In genomic region chr9:112331676-112331955, GRCh38 we compare ENCODE assay signal across 8 cellular contexts. TPM values are rescaled to one million over a fixed set of nuclear protein-coding genes. Genes with fewer than 3 reads are reported as not detected.
DNase-seq lines count a peak whose midpoint lies in the region; ATAC-seq and TF ChIP-seq lines count a peak whose summit lies in the region.

No MANE protein-coding gene starts in this region.

- no peak overlapping the region for H3K27ac ChIP-seq in suprapubic skin

- no peaks in the 10 kb centered on the region for H3K27me3 Mint-ChIP-seq in activated CD8-positive, alpha-beta memory T cell treated with anti-CD3 and anti-CD28 coated beads, Interleukin-2, amount 10 ng/mL, durations not matched to agents 7 days and 5 days
- H3K27me3 Mint-ChIP-seq in T-cell: no peaks in the 10 kb centered on the region

- TF ChIP-seq POLR2A in suprapubic skin (IDR thresholded peaks at IDR 0.05): no peak

- H3K36me3 Mint-ChIP-seq in activated CD8-positive, alpha-beta memory T cell treated with anti-CD3 and anti-CD28 coated beads, Interleukin-2, amount 10 ng/mL, durations not matched to agents 7 days and 5 days: peaks cover 11% of the 10 kb centered on the region
- H3K36me3 Mint-ChIP-seq in T-cell: no peaks in the 10 kb centered on the region

- H3K4me3 ChIP-seq in fibroblast of villous mesenchyme (ENCODE audit: low read depth, low read length) (peak overlapping the region; percentile 78), suprapubic skin (peak overlapping the region; percentile 100)

- no peak for DNase-seq in activated CD8-positive, alpha-beta memory T cell treated with anti-CD3 and anti-CD28 coated beads, Interleukin-2, amount 10 ng/mL, durations not matched to agents 7 days and 5 days
- DNase-seq in activated CD8-positive, alpha-beta memory T cell treated with anti-CD3 and anti-CD28 coated beads for 24 hours: no peak
- DNase-seq in T-cell (no peak), fibroblast of villous mesenchyme (ENCODE audit: low read depth) (no peak), suprapubic skin (ENCODE audit: low spot score in 2 of 2) (no peak), NCI-H187 (lab: John Stamatoyannopoulos, UW) (no peak)

- no peaks in the 10 kb centered on the region for H3K27me3 ChIP-seq in suprapubic skin

- H3K4me3 Mint-ChIP-seq in activated CD8-positive, alpha-beta memory T cell treated with anti-CD3 and anti-CD28 coated beads, Interleukin-2, amount 10 ng/mL, durations not matched to agents 7 days and 5 days: peak overlapping the region; percentile 89
- H3K4me3 Mint-ChIP-seq in T-cell: peak overlapping the region; percentile 76 to 95 (median 90)

- CTCF ChIA-PET in activated CD8-positive, alpha-beta memory T cell treated with anti-CD3 and anti-CD28 coated beads, Interleukin-2, amount 10 ng/mL, durations not matched to agents 7 days and 5 days (lab: Charles Lee): interaction anchor here (1.0 to 3.6 kb wide), 9 partner anchors 14 to 234 kb away, joined by 3 to 27 read pairs (median 5); partner anchors contain the start of genes HSDL2 and SUSD1
- CTCF ChIA-PET in T-cell (lab: Charles Lee): interaction anchor here in 1 of 2 donors (0.7 to 1.3 kb wide), 4 partner anchors 48 to 435 kb away, joined by 3 to 4 read pairs (median 3); partner anchors contain the start of genes HSDL2 and UGCG

- TF ChIP-seq EP300 in suprapubic skin (IDR thresholded peaks at IDR 0.05): no peak

- POLR2A ChIA-PET in T-cell (lab: Charles Lee): interaction anchor here in 1 of 2 donors (1.3 to 1.6 kb wide), 2 partner anchors 14 to 155 kb away, joined by 5 to 6 read pairs; no protein-coding TSS in a partner anchor

- H3K36me3 ChIP-seq in suprapubic skin: no peaks in the 10 kb centered on the region

- H3K4me1 ChIP-seq in suprapubic skin: peaks cover 47% of the 10 kb centered on the region

- H3K9me3 ChIP-seq in suprapubic skin: no peaks in the 10 kb centered on the region

- H3K4me1 Mint-ChIP-seq in activated CD8-positive, alpha-beta memory T cell treated with anti-CD3 and anti-CD28 coated beads, Interleukin-2, amount 10 ng/mL, durations not matched to agents 7 days and 5 days: peaks cover 42% of the 10 kb centered on the region
- peaks cover 48 to 59% (median 57%) of the 10 kb centered on the region in 3 donors for H3K4me1 Mint-ChIP-seq in T-cell

- no peaks in the 10 kb centered on the region for H3K9me3 Mint-ChIP-seq in activated CD8-positive, alpha-beta memory T cell treated with anti-CD3 and anti-CD28 coated beads, Interleukin-2, amount 10 ng/mL, durations not matched to agents 7 days and 5 days (ENCODE audit: low read depth)
- no peaks in the 10 kb centered on the region for H3K9me3 Mint-ChIP-seq in T-cell

- H3K27ac Mint-ChIP-seq in activated CD8-positive, alpha-beta memory T cell treated with anti-CD3 and anti-CD28 coated beads, Interleukin-2, amount 10 ng/mL, durations not matched to agents 7 days and 5 days: peak overlapping the region; percentile 93
- H3K27ac Mint-ChIP-seq in T-cell: peak overlapping the region; percentile 92

- TF ChIP-seq CTCF in fibroblast of villous mesenchyme (IDR thresholded peaks at IDR 0.05; ENCODE audit: insufficient read depth, low read depth, low read length) (no peak), suprapubic skin (IDR thresholded peaks at IDR 0.05) (no peak)

- WGBS in suprapubic skin: 37% methylated on average over 3 of the region's 3 CpGs

- no peak for ATAC-seq in activated CD8-positive, alpha-beta memory T cell treated with anti-CD3 and anti-CD28 coated beads, Interleukin-2, amount 10 ng/mL, durations not matched to agents 7 days and 5 days
- ATAC-seq in T-cell (replicated peaks in 1 of 4) (no peak), HG03280 (IDR thresholded peaks at IDR 0.05; ENCODE audit: unreplicated experiment) (no peak), HG03175 (IDR thresholded peaks at IDR 0.05; ENCODE audit: unreplicated experiment) (no peak)

RNA-seq across cellular contexts. Expression of gene PTBP3, which starts 1.8 kb away (rescaled TPM):
- 100 to 1,000 TPM; 152 to 186 TPM for total RNA-seq in activated CD8-positive, alpha-beta memory T cell treated with anti-CD3 and anti-CD28 coated beads, Interleukin-2, amount 10 ng/mL, durations not matched to agents 7 days and 5 days
- total RNA-seq in T-cell (100 to 1,000 TPM; 107 to 116 (median 109) TPM), fibroblast of villous mesenchyme (30.3 and 57.0 TPM in 2 replicates), suprapubic skin (100 to 1,000 TPM in 3 of 4 donors, 10 to 100 TPM in 1; 90.4 to 333 (median 168) TPM)

RNA-seq across cellular contexts. Expression of gene HSDL2, which starts 48.3 kb away (rescaled TPM):
- total RNA-seq in activated CD8-positive, alpha-beta memory T cell treated with anti-CD3 and anti-CD28 coated beads, Interleukin-2, amount 10 ng/mL, durations not matched to agents 7 days and 5 days: 10 to 100 TPM; 18.2 to 19.3 TPM
- total RNA-seq in T-cell (10 to 100 TPM in 3 of 5 donors, 1 to 10 TPM in 2; 9.1 to 11.8 (median 10.8) TPM), fibroblast of villous mesenchyme (29.3 and 55.3 TPM in 2 replicates), suprapubic skin (10 to 100 TPM; 32.5 to 46.1 (median 33.2) TPM)
